ENCODE assay signal across 8 cellular contexts in the genomic region with DNA sequence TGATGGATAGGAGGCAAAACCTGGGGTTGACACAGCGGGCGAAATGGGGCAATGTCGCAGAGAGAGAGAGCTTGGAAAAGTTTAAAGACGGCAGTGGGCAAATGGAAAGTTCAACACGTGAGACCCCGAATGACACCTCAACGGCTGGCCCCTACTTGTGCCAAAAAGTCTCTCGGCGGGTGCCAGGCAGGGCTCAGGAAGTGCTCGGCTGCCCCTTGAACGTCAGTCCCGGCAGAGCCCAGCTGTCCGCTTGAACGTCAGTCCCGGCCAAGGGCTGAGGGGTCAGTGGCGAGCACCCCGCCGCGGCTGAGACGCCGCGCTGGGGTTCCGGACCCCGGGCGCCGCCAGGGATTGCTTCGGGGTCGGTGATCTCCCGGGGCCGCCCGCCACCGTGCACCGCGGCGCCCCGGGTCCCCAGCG. TPM values are rescaled to one million over a fixed set of nuclear protein-coding genes. Genes with fewer than 3 reads are reported as not detected.
DNase-seq lines count a peak whose midpoint lies in the region; ATAC-seq, FAIRE-seq and TF ChIP-seq lines count a peak whose summit lies in the region.

No MANE protein-coding gene starts in this region.

- H3K27ac ChIP-seq in endothelial cell of umbilical vein (ENCODE audit: insufficient read depth, low read depth, low read length), result peak overlapping the region; percentile 97

- POLR2A ChIA-PET in endothelial cell of umbilical vein (lab: Charles Lee), result interaction anchor here (0.5 to 1.9 kb wide), 2 partner anchors 20 to 85 kb away, joined by 3 to 8 read pairs; no protein-coding TSS in a partner anchor

- H3K36me3 Mint-ChIP-seq in T-helper 1 cell treated with Interleukin-12 subunit alpha and Interleukin-12 subunit beta and Interleukin-4 antibody, amounts not matched to agents 30 μg/mL and 1 μg/mL, for 36 hours (ENCODE audit: low read depth), result peaks cover 9% of the 10 kb centered on the region

- no peak for TF ChIP-seq POLR2A in endothelial cell of umbilical vein (IDR thresholded peaks at IDR 0.05; ENCODE audit: low read depth, low read length)

- DNase-seq in AG10803 (ENCODE audit: low read depth) (peak; percentile 58), endothelial cell of umbilical vein (ENCODE audit: low read depth, low spot score) (peak; percentile 65), midbrain (lab: John Stamatoyannopoulos, UW) (peak; percentile 12), ureter (ENCODE audit: low spot score) (peak; percentile 51)
- no peak for DNase-seq in effector CD8-positive, alpha-beta T cell (lab: John Stamatoyannopoulos, UW)

- H3K9me3 Mint-ChIP-seq in T-helper 1 cell treated with Interleukin-12 subunit alpha and Interleukin-12 subunit beta and Interleukin-4 antibody, amounts not matched to agents 30 μg/mL and 1 μg/mL, for 36 hours, result no peaks in the 10 kb centered on the region

- peaks cover 53% of the 10 kb centered on the region for H3K4me1 ChIP-seq in endothelial cell of umbilical vein (ENCODE audit: control insufficient read depth, extremely low read depth, insufficient read depth, low read length)

- H3K4me1 Mint-ChIP-seq in T-helper 1 cell treated with Interleukin-12 subunit alpha and Interleukin-12 subunit beta and Interleukin-4 antibody, amounts not matched to agents 30 μg/mL and 1 μg/mL, for 36 hours (ENCODE audit: low read depth), result peaks cover 25% of the 10 kb centered on the region

- no peaks in the 10 kb centered on the region for H3K27me3 ChIP-seq in endothelial cell of umbilical vein (ENCODE audit: control insufficient read depth in 2 of 2, insufficient read depth in 2 of 2, low read length in 2 of 2)

- no peaks in the 10 kb centered on the region for H3K27me3 Mint-ChIP-seq in T-helper 1 cell treated with Interleukin-12 subunit alpha and Interleukin-12 subunit beta and Interleukin-4 antibody, amounts not matched to agents 30 μg/mL and 1 μg/mL, for 36 hours (ENCODE audit: low read depth)

- no peaks in the 10 kb centered on the region for H3K9me1 ChIP-seq in endothelial cell of umbilical vein (replicated peaks; ENCODE audit: control insufficient read depth, extremely low read depth, insufficient read depth, low read length)

- H3K4me2 ChIP-seq in endothelial cell of umbilical vein (ENCODE audit: insufficient read depth, low read length), result peak overlapping the region; percentile 92

- TF ChIP-seq CTCF in AG10803 (conservative IDR thresholded peaks at IDR 0.05; ENCODE audit: low read length), result peak; percentile 19
- TF ChIP-seq CTCF in endothelial cell of umbilical vein (IDR thresholded peaks at IDR 0.05; ENCODE audit: extremely low read depth in 1 of 2, insufficient read depth in 1 of 2, low read depth in 1 of 2, low read length in 2 of 2), result peak in 1 of 2 donors; percentile 23

- no peak for FAIRE-seq in endothelial cell of umbilical vein (lab: Jason Lieb, UNC)

- intact Hi-C loops in endothelial cell of umbilical vein (cut with micrococcal nuclease), result loop anchor here (1.0 to 2.0 kb wide), 3 partner anchors 20 to 72 kb away; partner anchors contain the start of gene ARL6IP5

- H3K4me3 ChIP-seq in AG10803 (ENCODE audit: low read length) (peak overlapping the region; percentile 78), endothelial cell of umbilical vein (replicated peaks in 1 of 3; ENCODE audit: insufficient read depth in 1 of 3, low read depth in 1 of 3, low read length in 3 of 3) (peak overlapping the region; percentile 56 to 80 (median 76))

- no TSS peak for BruUV-seq in endothelial cell of umbilical vein (replicated peaks; lab: Mats Ljungman, UMichigan)

- peak overlapping the region; percentile 98 for H3K9ac ChIP-seq in endothelial cell of umbilical vein (replicated peaks; ENCODE audit: extremely low read depth, insufficient read depth, low read length)

- peaks cover 2 to 4% of the 10 kb centered on the region in 2 experiments for H3K36me3 ChIP-seq in endothelial cell of umbilical vein (ENCODE audit: control insufficient read depth in 2 of 2, extremely low read depth in 1 of 2, insufficient read depth in 2 of 2, low read length in 2 of 2)

- H3K4me3 Mint-ChIP-seq in T-helper 1 cell treated with Interleukin-12 subunit alpha and Interleukin-12 subunit beta and Interleukin-4 antibody, amounts not matched to agents 30 μg/mL and 1 μg/mL, for 36 hours, result peak overlapping the region; percentile 91

- CTCF ChIA-PET in endothelial cell of umbilical vein (lab: Charles Lee), result interaction anchor here (1.2 to 2.7 kb wide), 5 partner anchors 11 to 39 kb away, joined by 4 to 14 read pairs (median 5); partner anchors contain the start of gene TMF1

- peaks cover 12% of the 10 kb centered on the region for H3K79me2 ChIP-seq in endothelial cell of umbilical vein (ENCODE audit: control insufficient read depth, insufficient read depth, low read length)

- peak overlapping the region; percentile 14 for H2AFZ ChIP-seq in endothelial cell of umbilical vein (ENCODE audit: low read depth, low read length)

- H3K27ac Mint-ChIP-seq in T-helper 1 cell treated with Interleukin-12 subunit alpha and Interleukin-12 subunit beta and Interleukin-4 antibody, amounts not matched to agents 30 μg/mL and 1 μg/mL, for 36 hours, result peak overlapping the region; percentile 77

- H3K9me3 ChIP-seq in endothelial cell of umbilical vein (replicated peaks; ENCODE audit: control insufficient read depth, insufficient read depth, low read length), result no peaks in the 10 kb centered on the region

- no peaks in the 10 kb centered on the region for H4K20me1 ChIP-seq in endothelial cell of umbilical vein (replicated peaks; ENCODE audit: control insufficient read depth, extremely low read depth, insufficient read depth, low read length)

- ATAC-seq in GM18858 (IDR thresholded peaks at IDR 0.05; ENCODE audit: unreplicated experiment) (peak; percentile 25), HG03064 (IDR thresholded peaks at IDR 0.05; ENCODE audit: low read depth, unreplicated experiment) (peak; percentile 34)

- dilution Hi-C loops in endothelial cell of umbilical vein (cut with MboI; ENCODE audit: extremely low pct_ligation_motif_present, low sequenced_read_pairs), result no loop called here

TF ChIP-seq in endothelial cell of umbilical vein, 7 proteins besides CTCF, POLR2A, EP300 and RAD21:
- no peak for TF ChIP-seq MYC (IDR thresholded peaks at IDR 0.05; ENCODE audit: low read depth, low read length)
- TF ChIP-seq POLR2AphosphoS5 (IDR thresholded peaks at IDR 0.05; ENCODE audit: insufficient read depth, low read depth, low read length), result no peak
- no peak for TF ChIP-seq MAX (IDR thresholded peaks at IDR 0.05; ENCODE audit: insufficient read depth, insufficient read length)
- no peak for TF ChIP-seq EZH2 (IDR thresholded peaks at IDR 0.05; ENCODE audit: borderline replicate concordance, low read depth, low read length, severe bottlenecking)
- TF ChIP-seq JUN (IDR thresholded peaks at IDR 0.05; ENCODE audit: borderline replicate concordance, insufficient read depth, insufficient read length, low read depth), result no peak
- TF ChIP-seq FOS (IDR thresholded peaks at IDR 0.05; ENCODE audit: borderline replicate concordance, insufficient read depth, low read length), result no peak
- TF ChIP-seq GATA2 (IDR thresholded peaks at IDR 0.05; ENCODE audit: insufficient read depth, insufficient read length, low read depth, low read length), result no peak

RNA-seq across cellular contexts. Expression of gene EOGT, which starts 0.6 kb away (rescaled TPM):
- 99.4 and 103 TPM in 2 replicates for total RNA-seq in endothelial cell of umbilical vein
- polyA plus RNA-seq in endothelial cell of umbilical vein, result 31.4 and 35.6 TPM in 2 replicates
- polyA plus RNA-seq in endothelial cell of umbilical vein (2011; cell fraction: cytosol; rRNA removed), result 34.3 and 35.6 TPM in 2 replicates
- polyA plus RNA-seq in endothelial cell of umbilical vein (2011; cell fraction: nucleus; rRNA removed), result 65.5 and 78.1 TPM in 2 replicates
- polyA plus RNA-seq in endothelial cell of umbilical vein (2012), result 62.0 and 80.8 TPM in 2 replicates
- polyA minus RNA-seq in endothelial cell of umbilical vein, result 98.8 and 103 TPM in 2 replicates
- 5.0 TPM for polyA minus RNA-seq in endothelial cell of umbilical vein (2011; cell fraction: cytosol; rRNA and poly(A)+ RNA removed)
- 163 and 168 TPM in 2 replicates for polyA minus RNA-seq in endothelial cell of umbilical vein (2011; cell fraction: nucleus; rRNA and poly(A)+ RNA removed)
- total RNA-seq in ureter, result 81.0 TPM

RNA-seq across cellular contexts. Expression of gene TMF1, which starts 39.3 kb away (rescaled TPM):
- 32.3 and 32.7 TPM in 2 replicates for total RNA-seq in endothelial cell of umbilical vein
- polyA plus RNA-seq in endothelial cell of umbilical vein, result 2.5 and 3.7 TPM in 2 replicates
- 6.2 and 12.1 TPM in 2 replicates for polyA plus RNA-seq in endothelial cell of umbilical vein (2011; cell fraction: cytosol; rRNA removed)
- 14.6 and 15.1 TPM in 2 replicates for polyA plus RNA-seq in endothelial cell of umbilical vein (2011; cell fraction: nucleus; rRNA removed)
- polyA plus RNA-seq in endothelial cell of umbilical vein (2012), result 19.0 and 22.9 TPM in 2 replicates
- 30.1 and 43.0 TPM in 2 replicates for polyA minus RNA-seq in endothelial cell of umbilical vein
- polyA minus RNA-seq in endothelial cell of umbilical vein (2011; cell fraction: cytosol; rRNA and poly(A)+ RNA removed), result 11.9 TPM
- polyA minus RNA-seq in endothelial cell of umbilical vein (2011; cell fraction: nucleus; rRNA and poly(A)+ RNA removed), result 31.1 and 41.4 TPM in 2 replicates
- 39.1 TPM for total RNA-seq in ureter
